Comparison of ENCODE assay signal across 2 cellular contexts in the genomic region with DNA sequence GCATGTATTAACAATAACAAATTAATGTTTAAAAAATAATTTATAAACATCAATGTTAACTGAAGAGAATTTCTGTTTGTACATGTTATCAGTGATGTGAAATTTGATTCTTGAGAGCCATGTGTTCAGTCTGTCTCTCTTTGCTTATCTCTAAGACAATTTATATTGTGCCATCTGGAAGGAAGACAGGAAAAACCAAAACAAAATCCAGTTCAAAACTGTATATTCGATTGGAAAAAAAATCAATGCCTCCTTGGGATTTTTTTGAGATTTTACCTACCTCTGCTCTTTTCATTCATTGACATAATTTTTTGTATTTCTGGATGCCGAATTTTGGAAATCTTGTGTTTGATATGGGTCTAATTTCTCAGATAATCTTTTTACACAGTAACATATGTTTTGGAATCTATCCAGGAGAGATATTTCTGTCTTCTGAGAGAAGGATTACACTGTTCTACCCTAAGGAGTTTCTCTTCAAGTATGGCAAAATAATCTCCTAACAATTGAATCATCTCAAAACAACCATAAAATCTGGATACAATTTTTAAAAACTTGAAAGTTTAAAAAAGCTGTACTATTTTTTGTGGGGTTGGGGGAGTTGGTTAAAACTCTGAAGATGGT.
TF ChIP-seq lines count a peak whose summit lies in the region.

No MANE protein-coding gene starts in this region.

TF ChIP-seq in IMR-90, 13 proteins besides CTCF, POLR2A, EP300 and RAD21:
- TF ChIP-seq MXI1 (IDR thresholded peaks at IDR 0.05; ENCODE audit: borderline replicate concordance, low read depth, low read length) (no peak), CHD1 (IDR thresholded peaks at IDR 0.05; ENCODE audit: low read depth, low read length) (no peak), NFE2L2 (IDR thresholded peaks at IDR 0.05; ENCODE audit: low read depth, low read length) (no peak), SMC3 (IDR thresholded peaks at IDR 0.05; ENCODE audit: low read depth, low read length) (no peak), BHLHE40 (IDR thresholded peaks at IDR 0.05; ENCODE audit: low read depth, low read length) (no peak), RCOR1 (IDR thresholded peaks at IDR 0.05; ENCODE audit: insufficient replicate concordance, low read length) (no peak), FOS (IDR thresholded peaks at IDR 0.05; ENCODE audit: low read depth, low read length) (no peak), CEBPB (IDR thresholded peaks at IDR 0.05; ENCODE audit: low read depth, low read length) (no peak), MAZ (IDR thresholded peaks at IDR 0.05; ENCODE audit: borderline replicate concordance, low read depth, low read length) (no peak), MAFK (IDR thresholded peaks at IDR 0.05; ENCODE audit: low read depth, low read length) (no peak), RFX5 (IDR thresholded peaks at IDR 0.05; ENCODE audit: low read depth, low read length) (no peak)
- TF ChIP-seq, protein P1, sequence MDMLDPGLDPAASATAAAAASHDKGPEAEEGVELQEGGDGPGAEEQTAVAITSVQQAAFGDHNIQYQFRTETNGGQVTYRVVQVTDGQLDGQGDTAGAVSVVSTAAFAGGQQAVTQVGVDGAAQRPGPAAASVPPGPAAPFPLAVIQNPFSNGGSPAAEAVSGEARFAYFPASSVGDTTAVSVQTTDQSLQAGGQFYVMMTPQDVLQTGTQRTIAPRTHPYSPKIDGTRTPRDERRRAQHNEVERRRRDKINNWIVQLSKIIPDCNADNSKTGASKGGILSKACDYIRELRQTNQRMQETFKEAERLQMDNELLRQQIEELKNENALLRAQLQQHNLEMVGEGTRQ (IDR thresholded peaks at IDR 0.05; ENCODE audit: low read depth, low read length): no peak
- TF ChIP-seq, protein P2, sequence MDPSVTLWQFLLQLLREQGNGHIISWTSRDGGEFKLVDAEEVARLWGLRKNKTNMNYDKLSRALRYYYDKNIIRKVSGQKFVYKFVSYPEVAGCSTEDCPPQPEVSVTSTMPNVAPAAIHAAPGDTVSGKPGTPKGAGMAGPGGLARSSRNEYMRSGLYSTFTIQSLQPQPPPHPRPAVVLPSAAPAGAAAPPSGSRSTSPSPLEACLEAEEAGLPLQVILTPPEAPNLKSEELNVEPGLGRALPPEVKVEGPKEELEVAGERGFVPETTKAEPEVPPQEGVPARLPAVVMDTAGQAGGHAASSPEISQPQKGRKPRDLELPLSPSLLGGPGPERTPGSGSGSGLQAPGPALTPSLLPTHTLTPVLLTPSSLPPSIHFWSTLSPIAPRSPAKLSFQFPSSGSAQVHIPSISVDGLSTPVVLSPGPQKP (IDR thresholded peaks at IDR 0.05; ENCODE audit: borderline replicate concordance, low read depth, low read length): no peak
TF ChIP-seq in IMR-90: peak in this region for 0.

TF ChIP-seq in GM23338, 12 proteins besides CTCF, POLR2A, EP300 and RAD21:
- no peak for TF ChIP-seq JUNB (IDR thresholded peaks at IDR 0.05; ENCODE audit: unreplicated experiment)
- no peak for TF ChIP-seq STAT1 (IDR thresholded peaks at IDR 0.05; ENCODE audit: unreplicated experiment)
- no peak for TF ChIP-seq POLR2AphosphoS5 (IDR thresholded peaks at IDR 0.05; ENCODE audit: low read depth)
- no peak for TF ChIP-seq CREB1 (CRISPR knock-in tag; IDR thresholded peaks at IDR 0.05; ENCODE audit: low read depth)
- TF ChIP-seq, protein P3, sequence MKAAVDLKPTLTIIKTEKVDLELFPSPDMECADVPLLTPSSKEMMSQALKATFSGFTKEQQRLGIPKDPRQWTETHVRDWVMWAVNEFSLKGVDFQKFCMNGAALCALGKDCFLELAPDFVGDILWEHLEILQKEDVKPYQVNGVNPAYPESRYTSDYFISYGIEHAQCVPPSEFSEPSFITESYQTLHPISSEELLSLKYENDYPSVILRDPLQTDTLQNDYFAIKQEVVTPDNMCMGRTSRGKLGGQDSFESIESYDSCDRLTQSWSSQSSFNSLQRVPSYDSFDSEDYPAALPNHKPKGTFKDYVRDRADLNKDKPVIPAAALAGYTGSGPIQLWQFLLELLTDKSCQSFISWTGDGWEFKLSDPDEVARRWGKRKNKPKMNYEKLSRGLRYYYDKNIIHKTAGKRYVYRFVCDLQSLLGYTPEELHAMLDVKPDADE (IDR thresholded peaks at IDR 0.05): no peak
- TF ChIP-seq ZNF331 (CRISPR knock-in tag; IDR thresholded peaks at IDR 0.05; ENCODE audit: low read depth): no peak
- no peak for TF ChIP-seq ZNF114 (CRISPR knock-in tag; IDR thresholded peaks at IDR 0.05)
- TF ChIP-seq, protein P4, sequence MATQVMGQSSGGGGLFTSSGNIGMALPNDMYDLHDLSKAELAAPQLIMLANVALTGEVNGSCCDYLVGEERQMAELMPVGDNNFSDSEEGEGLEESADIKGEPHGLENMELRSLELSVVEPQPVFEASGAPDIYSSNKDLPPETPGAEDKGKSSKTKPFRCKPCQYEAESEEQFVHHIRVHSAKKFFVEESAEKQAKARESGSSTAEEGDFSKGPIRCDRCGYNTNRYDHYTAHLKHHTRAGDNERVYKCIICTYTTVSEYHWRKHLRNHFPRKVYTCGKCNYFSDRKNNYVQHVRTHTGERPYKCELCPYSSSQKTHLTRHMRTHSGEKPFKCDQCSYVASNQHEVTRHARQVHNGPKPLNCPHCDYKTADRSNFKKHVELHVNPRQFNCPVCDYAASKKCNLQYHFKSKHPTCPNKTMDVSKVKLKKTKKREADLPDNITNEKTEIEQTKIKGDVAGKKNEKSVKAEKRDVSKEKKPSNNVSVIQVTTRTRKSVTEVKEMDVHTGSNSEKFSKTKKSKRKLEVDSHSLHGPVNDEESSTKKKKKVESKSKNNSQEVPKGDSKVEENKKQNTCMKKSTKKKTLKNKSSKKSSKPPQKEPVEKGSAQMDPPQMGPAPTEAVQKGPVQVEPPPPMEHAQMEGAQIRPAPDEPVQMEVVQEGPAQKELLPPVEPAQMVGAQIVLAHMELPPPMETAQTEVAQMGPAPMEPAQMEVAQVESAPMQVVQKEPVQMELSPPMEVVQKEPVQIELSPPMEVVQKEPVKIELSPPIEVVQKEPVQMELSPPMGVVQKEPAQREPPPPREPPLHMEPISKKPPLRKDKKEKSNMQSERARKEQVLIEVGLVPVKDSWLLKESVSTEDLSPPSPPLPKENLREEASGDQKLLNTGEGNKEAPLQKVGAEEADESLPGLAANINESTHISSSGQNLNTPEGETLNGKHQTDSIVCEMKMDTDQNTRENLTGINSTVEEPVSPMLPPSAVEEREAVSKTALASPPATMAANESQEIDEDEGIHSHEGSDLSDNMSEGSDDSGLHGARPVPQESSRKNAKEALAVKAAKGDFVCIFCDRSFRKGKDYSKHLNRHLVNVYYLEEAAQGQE (IDR thresholded peaks at IDR 0.05; ENCODE audit: unreplicated experiment): no peak
TF ChIP-seq in GM23338: peak in this region for 0.
